In genomic region chr9:105473221-105473620, GRCh38 we compare ENCODE assay signal across 32 cellular contexts.
"Had no signal": no experiment of that assay in that cellular context is flagged by ENCODE, and none has a peak within 500 bp of the region (broad histone marks: within the 10 kb centered on the region; RNA-seq: fewer than 3 reads in every experiment).

No MANE protein-coding gene starts in this region.

- H3K4me1 ChIP-seq: ascending aorta, breast epithelium, colonic mucosa had no signal

- H3K27me3 ChIP-seq: ascending aorta, breast epithelium, cardiac muscle cell, colonic mucosa had no signal

- DNase-seq: activated CD4-positive, alpha-beta memory T cell treated with anti-CD3 and anti-CD28 coated beads for 36 hours; activated CD4-positive, alpha-beta T cell treated with anti-CD3 and anti-CD28 coated beads for 36 hours; activated CD4-positive, alpha-beta T cell treated with anti-CD3 and anti-CD28 coated beads, Interleukin-2, amount 10 ng/mL, durations not matched to agents 24 days and 14 days; activated CD4-positive, CD25-positive, alpha-beta regulatory T cell; activated CD4-positive, CD25-positive, alpha-beta regulatory T cell treated with anti-CD3 and anti-CD28 coated beads, Interleukin-2, amount 50 U/mL, for 72 hours; activated CD8-positive, alpha-beta memory T cell treated with anti-CD3 and anti-CD28 coated beads, Interleukin-2, amount 10 ng/mL, durations not matched to agents 7 days and 5 days; activated CD8-positive, alpha-beta memory T cell treated with anti-CD3 and anti-CD28 coated beads, Interleukin-2, amount 50 U/mL, for 4 hours; activated CD8-positive, alpha-beta T cell treated with anti-CD3 and anti-CD28 coated beads, Interleukin-2, amount 10 ng/mL, durations not matched to agents 7 days and 5 days; activated effector memory CD4-positive, alpha-beta T cell treated with anti-CD3 and anti-CD28 coated beads, Interleukin-2, amount 50 U/mL, for 16 hours; activated naive CD4-positive, alpha-beta T cell treated with anti-CD3 and anti-CD28 coated beads for 36 hours; activated naive CD8-positive, alpha-beta T cell treated with anti-CD3 and anti-CD28 coated beads, Interleukin-2, amount 10 ng/mL, durations not matched to agents 7 days and 5 days; activated T-cell treated with anti-CD3 and anti-CD28 coated beads, Interleukin-2, amount 50 U/mL, for 1 hour; activated T-cell treated with anti-CD3 and anti-CD28 coated beads, Interleukin-2, amount 50 U/mL, for 48 hours; central memory CD4-positive, alpha-beta T cell; cerebellar nuclear complex; colonic mucosa; effector CD8-positive, alpha-beta T cell; foreskin fibroblast; head of caudate nucleus; T-helper 17 cell; T1000; WERI-Rb-1 had no signal

- H3K4me1 Mint-ChIP-seq: activated CD4-positive, alpha-beta T cell treated with anti-CD3 and anti-CD28 coated beads for 36 hours; activated CD8-positive, alpha-beta memory T cell treated with anti-CD3 and anti-CD28 coated beads, Interleukin-2, amount 10 ng/mL, durations not matched to agents 7 days and 5 days; activated naive CD8-positive, alpha-beta T cell treated with anti-CD3 and anti-CD28 coated beads, Interleukin-2, amount 10 ng/mL, durations not matched to agents 7 days and 5 days; T-helper 17 cell had no signal

- H3K9me3 Mint-ChIP-seq: activated CD4-positive, alpha-beta memory T cell treated with anti-CD3 and anti-CD28 coated beads for 36 hours; activated CD4-positive, alpha-beta T cell treated with anti-CD3 and anti-CD28 coated beads, Interleukin-2, amount 10 ng/mL, durations not matched to agents 24 days and 14 days; activated naive CD4-positive, alpha-beta T cell treated with anti-CD3 and anti-CD28 coated beads for 36 hours; activated naive CD4-positive, alpha-beta T cell treated with anti-CD3 and anti-CD28 coated beads, Interleukin-2, amount 50 U/mL, for 72 hours; activated T-helper 1 cell treated with anti-CD3 and anti-CD28 coated beads, Interleukin-12 subunit alpha, Interleukin-12 subunit beta, Interleukin-2, Interleukin-4 antibody, amounts not matched to agents 30 ng/mL and 10 ng/mL and 1 ng/mL, durations not matched to agents 14 hours and 24 hours and 36 hours; activated T-helper 2 cell treated with anti-CD3 and anti-CD28 coated beads, Interferon-gamma antibody, Interleukin-2, Interleukin-4, amounts not matched to agents 10 μg/mL and 5 μg/mL and 100 μg/mL, durations not matched to agents 14 hours and 24 hours and 36 hours; T-helper 2 cell treated with Interferon-gamma antibody and Interleukin-4, amounts not matched to agents 5 μg/mL and 100 μg/mL, for 36 hours had no signal

- H3K27ac ChIP-seq: ascending aorta, breast epithelium, cardiac muscle cell, colonic mucosa, WERI-Rb-1 had no signal

- H3K4me3 ChIP-seq: ascending aorta, breast epithelium, cardiac muscle cell, colonic mucosa had no signal

- H3K9me3 ChIP-seq: ascending aorta, breast epithelium, colonic mucosa had no signal

- H3K4me3 Mint-ChIP-seq: activated CD4-positive, alpha-beta memory T cell treated with anti-CD3 and anti-CD28 coated beads for 36 hours; activated CD4-positive, alpha-beta T cell treated with anti-CD3 and anti-CD28 coated beads for 36 hours; activated CD4-positive, alpha-beta T cell treated with anti-CD3 and anti-CD28 coated beads, Interleukin-2, amount 10 ng/mL, durations not matched to agents 24 days and 14 days; activated CD8-positive, alpha-beta memory T cell treated with anti-CD3 and anti-CD28 coated beads, Interleukin-2, amount 10 ng/mL, durations not matched to agents 7 days and 5 days; activated CD8-positive, alpha-beta T cell treated with anti-CD3 and anti-CD28 coated beads, Interleukin-2, amount 10 ng/mL, durations not matched to agents 7 days and 5 days; activated naive CD4-positive, alpha-beta T cell treated with anti-CD3 and anti-CD28 coated beads for 36 hours; activated naive CD8-positive, alpha-beta T cell treated with anti-CD3 and anti-CD28 coated beads, Interleukin-2, amount 10 ng/mL, durations not matched to agents 7 days and 5 days; activated T-helper 1 cell treated with anti-CD3 and anti-CD28 coated beads, Interleukin-12 subunit alpha, Interleukin-12 subunit beta, Interleukin-2, Interleukin-4 antibody, amounts not matched to agents 30 ng/mL and 10 ng/mL and 1 ng/mL, durations not matched to agents 14 hours and 24 hours and 36 hours; brain; T-helper 17 cell; T-helper 2 cell treated with Interferon-gamma antibody and Interleukin-4, amounts not matched to agents 5 μg/mL and 100 μg/mL, for 36 hours had no signal

- H3K36me3 ChIP-seq: colonic mucosa had no signal

- H3K27me3 Mint-ChIP-seq: activated CD4-positive, alpha-beta memory T cell treated with anti-CD3 and anti-CD28 coated beads for 36 hours; activated CD4-positive, alpha-beta T cell treated with anti-CD3 and anti-CD28 coated beads for 36 hours; activated CD4-positive, alpha-beta T cell treated with anti-CD3 and anti-CD28 coated beads, Interleukin-2, amount 10 ng/mL, durations not matched to agents 24 days and 14 days; activated CD8-positive, alpha-beta memory T cell treated with anti-CD3 and anti-CD28 coated beads, Interleukin-2, amount 10 ng/mL, durations not matched to agents 7 days and 5 days; activated naive CD8-positive, alpha-beta T cell treated with anti-CD3 and anti-CD28 coated beads, Interleukin-2, amount 10 ng/mL, durations not matched to agents 7 days and 5 days; T-helper 17 cell had no signal

- ATAC-seq: activated CD4-positive, alpha-beta T cell treated with anti-CD3 and anti-CD28 coated beads for 36 hours; activated CD8-positive, alpha-beta memory T cell treated with anti-CD3 and anti-CD28 coated beads, Interleukin-2, amount 10 ng/mL, durations not matched to agents 7 days and 5 days; activated CD8-positive, alpha-beta T cell treated with anti-CD3 and anti-CD28 coated beads, Interleukin-2, amount 10 ng/mL, durations not matched to agents 7 days and 5 days; activated naive CD4-positive, alpha-beta T cell treated with anti-CD3 and anti-CD28 coated beads, Interleukin-2, amount 50 U/mL, for 72 hours; esophagus mucosa; T-helper 17 cell had no signal

- H3K27ac Mint-ChIP-seq: activated CD4-positive, alpha-beta memory T cell treated with anti-CD3 and anti-CD28 coated beads for 36 hours; activated CD4-positive, alpha-beta T cell treated with anti-CD3 and anti-CD28 coated beads for 36 hours; activated CD4-positive, alpha-beta T cell treated with anti-CD3 and anti-CD28 coated beads, Interleukin-2, amount 10 ng/mL, durations not matched to agents 24 days and 14 days; activated CD8-positive, alpha-beta memory T cell treated with anti-CD3 and anti-CD28 coated beads, Interleukin-2, amount 10 ng/mL, durations not matched to agents 7 days and 5 days; activated CD8-positive, alpha-beta T cell treated with anti-CD3 and anti-CD28 coated beads, Interleukin-2, amount 10 ng/mL, durations not matched to agents 7 days and 5 days; activated naive CD4-positive, alpha-beta T cell treated with anti-CD3 and anti-CD28 coated beads for 36 hours; activated naive CD4-positive, alpha-beta T cell treated with anti-CD3 and anti-CD28 coated beads, Interleukin-2, amount 50 U/mL, for 72 hours; activated naive CD8-positive, alpha-beta T cell treated with anti-CD3 and anti-CD28 coated beads, Interleukin-2, amount 10 ng/mL, durations not matched to agents 7 days and 5 days; activated T-helper 1 cell treated with anti-CD3 and anti-CD28 coated beads, Interleukin-12 subunit alpha, Interleukin-12 subunit beta, Interleukin-2, Interleukin-4 antibody, amounts not matched to agents 30 ng/mL and 10 ng/mL and 1 ng/mL, durations not matched to agents 14 hours and 24 hours and 36 hours; activated T-helper 2 cell treated with anti-CD3 and anti-CD28 coated beads, Interferon-gamma antibody, Interleukin-2, Interleukin-4, amounts not matched to agents 10 μg/mL and 5 μg/mL and 100 μg/mL, durations not matched to agents 14 hours and 24 hours and 36 hours; brain; T-helper 17 cell; T-helper 2 cell treated with Interferon-gamma antibody and Interleukin-4, amounts not matched to agents 5 μg/mL and 100 μg/mL, for 36 hours had no signal

- H3K36me3 Mint-ChIP-seq: activated naive CD4-positive, alpha-beta T cell treated with anti-CD3 and anti-CD28 coated beads, Interleukin-2, amount 50 U/mL, for 72 hours had no signal

- FAIRE-seq: frontal cortex had no signal
